1 cellular context compared by ENCODE assay signal in genomic region chr18:3664563-3665178, GRCh38.
TF ChIP-seq lines count a peak whose summit lies in the region.

No MANE protein-coding gene starts in this region.

TF ChIP-seq in HepG2, 621 proteins besides CTCF, POLR2A, EP300 and RAD21 (continued from another document and continues in another):
- TF ChIP-seq ARID3A (IDR thresholded peaks at IDR 0.05; ENCODE audit: low read depth, low read length) = peak; percentile 27; the same call in 1 of the 2 replicates
- no peak for TF ChIP-seq SMARCC2 (IDR thresholded peaks at IDR 0.05)
- TF ChIP-seq MED1 (CRISPR knock-in tag; IDR thresholded peaks at IDR 0.05) = peak; percentile 52
- no peak for TF ChIP-seq RBAK (CRISPR knock-in tag; IDR thresholded peaks at IDR 0.05)
- peak; percentile 64 for TF ChIP-seq RARA (CRISPR knock-in tag; IDR thresholded peaks at IDR 0.05)
- TF ChIP-seq ATF3 (CRISPR knock-in tag; IDR thresholded peaks at IDR 0.05) = no peak
- peak; percentile 48; the same call in 1 of the 2 replicates for TF ChIP-seq FOXA3 (CRISPR knock-in tag; IDR thresholded peaks at IDR 0.05)
- no peak; the same call in 1 of the 2 replicates for TF ChIP-seq CEBPG (CRISPR knock-in tag; IDR thresholded peaks at IDR 0.05)
- no peak for TF ChIP-seq NR2F6 (IDR thresholded peaks at IDR 0.05)
- TF ChIP-seq NR2F6 (CRISPR knock-in tag; IDR thresholded peaks at IDR 0.05) = no peak
- 0 out of 2 replicates have a peak, but pooled peaks have one; percentile 27 for TF ChIP-seq ZMYM2 (CRISPR knock-in tag; IDR thresholded peaks at IDR 0.05)
- TF ChIP-seq CREM (IDR thresholded peaks at IDR 0.05) = peak; percentile 83
- TF ChIP-seq CREM (CRISPR knock-in tag; IDR thresholded peaks at IDR 0.05) = no peak
- TF ChIP-seq ZNF382 (CRISPR knock-in tag; IDR thresholded peaks at IDR 0.05; ENCODE audit: borderline replicate concordance) = no peak
- 0 out of 2 replicates have a peak, but pooled peaks have one; percentile 20 for TF ChIP-seq ZSCAN29 (CRISPR knock-in tag; conservative IDR thresholded peaks at IDR 0.05)
- peak; percentile 98 for TF ChIP-seq ZKSCAN1 (IDR thresholded peaks at IDR 0.05; ENCODE audit: low read length)
- TF ChIP-seq FOSL2 (CRISPR knock-in tag; IDR thresholded peaks at IDR 0.05) = 0 out of 2 replicates have a peak, but pooled peaks have one; percentile 10
- TF ChIP-seq SRF (IDR thresholded peaks at IDR 0.05; ENCODE audit: low read depth, low read length) = 0 out of 2 replicates have a peak, but pooled peaks have one; percentile 55
- TF ChIP-seq ZSCAN20 (CRISPR knock-in tag; IDR thresholded peaks at IDR 0.05; ENCODE audit: borderline replicate concordance) = no peak
- peak; percentile 59; the same call in 1 of the 2 replicates for TF ChIP-seq PRDM10 (CRISPR knock-in tag; IDR thresholded peaks at IDR 0.05; ENCODE audit: low read depth)
- peak; percentile 44; the same call in 1 of the 2 replicates for TF ChIP-seq PPARG (CRISPR knock-in tag; conservative IDR thresholded peaks at IDR 0.05)
- TF ChIP-seq TCF7 (IDR thresholded peaks at IDR 0.05; ENCODE audit: low read depth) = peak; percentile 93
- peak; percentile 56; the same call in 1 of the 2 replicates for TF ChIP-seq RBFOX2 (IDR thresholded peaks at IDR 0.05; ENCODE audit: low read depth, low read length)
- peak; percentile 88 for TF ChIP-seq NCOA2 (CRISPR knock-in tag; IDR thresholded peaks at IDR 0.05)
- TF ChIP-seq TAF1 (CRISPR knock-in tag; IDR thresholded peaks at IDR 0.05) = peak; percentile 31; the same call in 1 of the 2 replicates
- peak; percentile 11; the same call in 1 of the 2 replicates for TF ChIP-seq TFAP4 (IDR thresholded peaks at IDR 0.05; ENCODE audit: borderline replicate concordance, low read depth)
- TF ChIP-seq BCL3 (CRISPR knock-in tag; IDR thresholded peaks at IDR 0.05) = no peak
- TF ChIP-seq HNF1A (IDR thresholded peaks at IDR 0.05; ENCODE audit: low read depth) = no peak
- TF ChIP-seq HNF1A (CRISPR knock-in tag; IDR thresholded peaks at IDR 0.05; ENCODE audit: borderline replicate concordance) = peak; percentile 31; the same call in 1 of the 2 replicates
- no peak for TF ChIP-seq POLR2AphosphoS5 (IDR thresholded peaks at IDR 0.05; ENCODE audit: low read depth, low read length)
- TF ChIP-seq ZNF770 (CRISPR knock-in tag; IDR thresholded peaks at IDR 0.05) = no peak
- no peak for TF ChIP-seq NR1H2 (CRISPR knock-in tag; IDR thresholded peaks at IDR 0.05; ENCODE audit: borderline replicate concordance, low read depth)
- peak; percentile 45; the same call in 1 of the 2 replicates for TF ChIP-seq HNF4A (CRISPR knock-in tag; IDR thresholded peaks at IDR 0.05)
- no peak for TF ChIP-seq ZNF18 (CRISPR knock-in tag; IDR thresholded peaks at IDR 0.05; ENCODE audit: insufficient replicate concordance)
- TF ChIP-seq HDAC2 (CRISPR knock-in tag; IDR thresholded peaks at IDR 0.05) = peak; percentile 43; the same call in 1 of the 2 replicates
- TF ChIP-seq NFIC (IDR thresholded peaks at IDR 0.05; ENCODE audit: low read length) = 0 out of 2 replicates have a peak, but pooled peaks have one; percentile 45
- peak; percentile 58; the same call in 1 of the 2 replicates for TF ChIP-seq ZNF614 (CRISPR knock-in tag; IDR thresholded peaks at IDR 0.05; ENCODE audit: borderline replicate concordance)
- TF ChIP-seq FOXA1 (IDR thresholded peaks at IDR 0.05) = no peak
- peak; percentile 58 for TF ChIP-seq FOXA1 (CRISPR knock-in tag; IDR thresholded peaks at IDR 0.05)
- no peak for TF ChIP-seq CC2D1A (CRISPR knock-in tag; IDR thresholded peaks at IDR 0.05)
- TF ChIP-seq ISL2 (CRISPR knock-in tag; IDR thresholded peaks at IDR 0.05) = peak; percentile 91
- 0 out of 2 replicates have a peak, but pooled peaks have one; percentile 35 for TF ChIP-seq MBD4 (IDR thresholded peaks at IDR 0.05; ENCODE audit: borderline replicate concordance, low read length)
- TF ChIP-seq NR2F2 (IDR thresholded peaks at IDR 0.05; ENCODE audit: borderline replicate concordance, low read depth) = peak; percentile 50; the same call in 1 of the 2 replicates
- no peak for TF ChIP-seq CSRNP1 (CRISPR knock-in tag; IDR thresholded peaks at IDR 0.05)
